ENCODE assay signal across 9 cellular contexts in genomic region chr9:119009253-119009652, GRCh38.
A peak's percentile ranks its signal among the peaks of the same experiment; 100 is the strongest.
DNase-seq lines count a peak whose midpoint lies in the region; FAIRE-seq and TF ChIP-seq lines count a peak whose summit lies in the region.
"Had no signal": no experiment of that assay in that cellular context is flagged by ENCODE, and none has a peak within 500 bp of the region (broad histone marks: within the 10 kb centered on the region; RNA-seq: fewer than 3 reads in every experiment).

No MANE protein-coding gene starts in this region.

- H3K9ac ChIP-seq in H1 (replicated peaks in 1 of 4; ENCODE audit: extremely low read depth in 1 of 4, low read depth in 3 of 4, low read length in 3 of 4): no peak overlapping the region
- H3K9ac ChIP-seq in trophoblast cell (ENCODE audit: low read length): no peak overlapping the region

- H3K14ac ChIP-seq in H1 (ENCODE audit: insufficient read length) (no peak overlapping the region), trophoblast cell (ENCODE audit: low read length) (no peak overlapping the region)

- no peak overlapping the region for H3K27ac ChIP-seq in H1 (ENCODE audit: low read depth, low read length)
- no peak overlapping the region for H3K27ac ChIP-seq in transverse colon
- no peak overlapping the region for H3K27ac ChIP-seq in trophoblast cell (ENCODE audit: low read depth, low read length)

- DNase-seq in EL (peak; percentile 53), NCI-H446 (lab: John Stamatoyannopoulos, UW) (peak; percentile 43 to 69), H1 (ENCODE audit: low read depth in 1 of 2, low spot score in 2 of 2) (no peak), pons (ENCODE audit: low spot score) (peak; percentile 15), DMS79 treated with DMSO at 0.1 percent for 48 hours (lab: John Stamatoyannopoulos, UW) (no peak), transverse colon (no peak), trophoblast cell (no peak)
- DNase-seq in stimulated activated CD4-positive, alpha-beta T cell treated with anti-CD3 and anti-CD28 coated beads, Interleukin-4, amount 100 ng/mL, for 24 hours: no peak
- DNase-seq: NCI-H526 treated with DMSO at 0.1 percent for 48 hours had no signal

- no peaks in the 10 kb centered on the region for H3K27me3 ChIP-seq in H1 (replicated peaks in 1 of 4; ENCODE audit: control insufficient read depth in 3 of 4, extremely low read depth in 1 of 4, insufficient read depth in 3 of 4, low read length in 3 of 4)
- H3K27me3 ChIP-seq in transverse colon: no peaks in the 10 kb centered on the region
- no peaks in the 10 kb centered on the region for H3K27me3 ChIP-seq in trophoblast cell (ENCODE audit: insufficient read depth, low read length)

- H2BK120ac ChIP-seq in H1 (replicated peaks; ENCODE audit: low read depth, low read length): no peak overlapping the region
- no peak overlapping the region for H2BK120ac ChIP-seq in trophoblast cell (ENCODE audit: insufficient read depth, low read length, poor library complexity)

- CTCF ChIA-PET in H1 (lab: Charles Lee; ENCODE audit: partially characterized antibody): no interaction called here

- H3K4me1 ChIP-seq in H1 (replicated peaks in 1 of 4; ENCODE audit: control insufficient read depth in 3 of 4, insufficient read depth in 4 of 4, low read length in 3 of 4) (0 out of 7 replicates have a peak, but pooled peaks cover 0 to 3% (median 0%) of the 10 kb centered on the region in 4 experiments), transverse colon (peaks cover 0 to 9% (median 0%) of the 10 kb centered on the region in 4 donors), trophoblast cell (ENCODE audit: control insufficient read depth in 1 of 2, insufficient read depth in 2 of 2, low read length in 2 of 2) (no peaks in the 10 kb centered on the region)

- no peaks in the 10 kb centered on the region for H4K20me1 ChIP-seq in H1 (replicated peaks in 1 of 2; ENCODE audit: control insufficient read depth in 1 of 2, insufficient read depth in 2 of 2, low read length in 2 of 2)

- H2BK20ac ChIP-seq in H1 (ENCODE audit: low read length): no peak overlapping the region

- no peak overlapping the region for H3K4me2 ChIP-seq in H1 (ENCODE audit: insufficient read depth in 1 of 2, low read depth in 2 of 2, low read length in 2 of 2)
- no peak overlapping the region for H3K4me2 ChIP-seq in trophoblast cell (ENCODE audit: low read length)

- H3K4me3 ChIP-seq in H1 (ENCODE audit: extremely low read depth in 1 of 4, insufficient read depth in 2 of 4, low read depth in 3 of 4, low read length in 4 of 4): no peak overlapping the region
- no peak overlapping the region for H3K4me3 ChIP-seq in transverse colon
- no peak overlapping the region for H3K4me3 ChIP-seq in trophoblast cell (ENCODE audit: low read depth, low read length)

- H4K91ac ChIP-seq in H1 (replicated peaks; ENCODE audit: insufficient read length, low read length) (no peak overlapping the region), trophoblast cell (ENCODE audit: low read depth, low read length) (no peak overlapping the region)

- in situ Hi-C loops in transverse colon (cut with MboI; ENCODE audit: low pct_ligation_motif_present in 1 of 4, low pct_unique_long_range_greater_than_20kb in 1 of 4, low sequenced_read_pairs in 3 of 4): no loop called here

- H3K4ac ChIP-seq in H1 (replicated peaks; ENCODE audit: insufficient read length, low read depth, low read length) (no peak overlapping the region), trophoblast cell (ENCODE audit: low read depth, low read length) (no peak overlapping the region)

- intact Hi-C loops in transverse colon (cut with DNase I; ENCODE audit: low total_unique reads): no loop called here

- TF ChIP-seq EP300 in H1 (IDR thresholded peaks at IDR 0.05; ENCODE audit: borderline replicate concordance in 1 of 2, low read depth in 2 of 2, low read length in 2 of 2) (no peak), transverse colon (IDR thresholded peaks at IDR 0.05; ENCODE audit: low read depth) (no peak)

- no peaks in the 10 kb centered on the region for H3K23me2 ChIP-seq in H1 (ENCODE audit: low read depth, low read length)

- no peak overlapping the region for H2AK5ac ChIP-seq in H1 (ENCODE audit: low read depth, low read length)
- no peak overlapping the region for H2AK5ac ChIP-seq in trophoblast cell (ENCODE audit: low read length)

- FAIRE-seq in H1 (lab: Jason Lieb, UNC): no peak

- H4K5ac ChIP-seq in H1 (ENCODE audit: insufficient read length, low read depth, low read length): no peak overlapping the region

- 63% methylated on average over 4 of the region's 4 CpGs; no CpG with 5 or more reads in 1 of the 2 experiments for WGBS in H1 (ENCODE audit: extremely low coverage in 1 of 2, insufficient coverage in 1 of 2, insufficient read length in 1 of 2, insufficient replicate concordance in 2 of 2, low coverage in 1 of 2, low lambda C conversion rate in 2 of 2, missing lambda C conversion rate in 1 of 2), 2 experiments
- 14 to 21% methylated on average over 2 to 4 of the region's 4 CpGs for WGBS in transverse colon (ENCODE audit: low coverage in 1 of 2), 2 donors
- no CpG with 5 or more reads among the region's 4 CpGs for WGBS in trophoblast cell (ENCODE audit: extremely low coverage, insufficient coverage, insufficient read length)

- H2BK12ac ChIP-seq in H1 (ENCODE audit: low read depth, low read length): no peak overlapping the region
- no peak overlapping the region for H2BK12ac ChIP-seq in trophoblast cell (ENCODE audit: low read length)

- H4K12ac ChIP-seq in trophoblast cell (ENCODE audit: low read depth, low read length): no peak overlapping the region

- no peaks in the 10 kb centered on the region for H3K36me3 ChIP-seq in H1 (ENCODE audit: control insufficient read depth in 2 of 4, insufficient read depth in 4 of 4, low read length in 3 of 4)
- H3K36me3 ChIP-seq in transverse colon: no peaks in the 10 kb centered on the region
- no peaks in the 10 kb centered on the region for H3K36me3 ChIP-seq in trophoblast cell (ENCODE audit: control insufficient read depth in 1 of 2, insufficient read depth in 2 of 2, low read length in 2 of 2)

- H2AFZ ChIP-seq in H1 (ENCODE audit: low read length) (peak overlapping the region; percentile 10; the same call in 1 of the 2 replicates), trophoblast cell (ENCODE audit: insufficient read depth, low read length, poor library complexity) (no peak overlapping the region)

- H2BK5ac ChIP-seq in H1 (ENCODE audit: low read depth, low read length): no peak overlapping the region
- no peak overlapping the region for H2BK5ac ChIP-seq in trophoblast cell (ENCODE audit: low read depth, low read length, poor library complexity)

- TF ChIP-seq CTCF in H1 (IDR thresholded peaks at IDR 0.05; ENCODE audit: control extremely low read depth in 1 of 3, insufficient read depth in 1 of 3, low read depth in 1 of 3, low read length in 3 of 3) (no peak), transverse colon (IDR thresholded peaks at IDR 0.05) (no peak)

- H2BK15ac ChIP-seq in H1 (ENCODE audit: low read length): no peak overlapping the region

- H3K18ac ChIP-seq in H1 (ENCODE audit: extremely low read depth, low read length) (no peak overlapping the region), trophoblast cell (ENCODE audit: low read length) (no peak overlapping the region)

- H3K79me1 ChIP-seq in H1 (ENCODE audit: low read depth, low read length): no peaks in the 10 kb centered on the region
- no peaks in the 10 kb centered on the region for H3K79me1 ChIP-seq in trophoblast cell (ENCODE audit: low read length)

- TF ChIP-seq RAD21 in H1 (IDR thresholded peaks at IDR 0.05 in 1 of 2, conservative IDR thresholded peaks at IDR 0.05 in 1 of 2; ENCODE audit: low read depth in 2 of 2, low read length in 2 of 2): no peak

- POLR2A ChIA-PET in H1 (lab: Charles Lee; ENCODE audit: partially characterized antibody): no interaction called here

- H4K8ac ChIP-seq in H1 (ENCODE audit: extremely low read depth, insufficient read depth, low read length) (no peak overlapping the region), trophoblast cell (ENCODE audit: low read depth, low read length) (no peak overlapping the region)

- H3K9me3 ChIP-seq in H1 (ENCODE audit: insufficient read depth in 2 of 2, low read depth in 1 of 2, low read length in 1 of 2) (no peaks in the 10 kb centered on the region), transverse colon (no peaks in the 10 kb centered on the region), trophoblast cell (ENCODE audit: insufficient read depth, low read depth, low read length) (no peaks in the 10 kb centered on the region)

- no peak for TF ChIP-seq POLR2A in H1 (IDR thresholded peaks at IDR 0.05; ENCODE audit: control extremely low read depth in 1 of 2, low read depth in 2 of 2, low read length in 2 of 2)
- TF ChIP-seq POLR2A in transverse colon (IDR thresholded peaks at IDR 0.05): no peak

- H3K23ac ChIP-seq in H1 (ENCODE audit: insufficient read length) (no peak overlapping the region), trophoblast cell (ENCODE audit: low read length) (no peak overlapping the region)

- H3K56ac ChIP-seq in H1 (replicated peaks; ENCODE audit: insufficient read length, low read depth, low read length): no peak overlapping the region

- no peaks in the 10 kb centered on the region for H3K79me2 ChIP-seq in H1 (ENCODE audit: control insufficient read depth in 1 of 2, insufficient read depth in 2 of 2, low read length in 2 of 2)
- H3K79me2 ChIP-seq in trophoblast cell (ENCODE audit: control insufficient read depth, insufficient read depth, low read length, poor library complexity): no peaks in the 10 kb centered on the region

TF ChIP-seq in H1, 55 proteins besides CTCF, POLR2A, EP300 and RAD21 (continues in another document):
- no peak for TF ChIP-seq KDM4A (IDR thresholded peaks at IDR 0.05; ENCODE audit: low read depth, low read length, severe bottlenecking)
- no peak for TF ChIP-seq HDAC6 (IDR thresholded peaks at IDR 0.05; ENCODE audit: low read depth, low read length)
- TF ChIP-seq NANOG (IDR thresholded peaks at IDR 0.05; ENCODE audit: insufficient read depth, low read depth, low read length, poor library complexity, severe bottlenecking): no peak
- TF ChIP-seq RBBP5 (IDR thresholded peaks at IDR 0.05; ENCODE audit: borderline replicate concordance, low read depth, low read length): no peak
- no peak for TF ChIP-seq RFX5 (IDR thresholded peaks at IDR 0.05; ENCODE audit: borderline replicate concordance, low read depth, low read length)
- TF ChIP-seq SP2 (IDR thresholded peaks at IDR 0.05; ENCODE audit: low read length): no peak
- no peak for TF ChIP-seq GTF2F1 (IDR thresholded peaks at IDR 0.05; ENCODE audit: borderline replicate concordance, low read depth, low read length)
- no peak for TF ChIP-seq CTBP2 (IDR thresholded peaks at IDR 0.05; ENCODE audit: borderline replicate concordance, insufficient read depth, insufficient read length, low read length)
- no peak for TF ChIP-seq ASH2L (IDR thresholded peaks at IDR 0.05; ENCODE audit: low read length)
- no peak for TF ChIP-seq SAP30 (IDR thresholded peaks at IDR 0.05; ENCODE audit: insufficient read depth, insufficient replicate concordance, low read length)

Comparison
In these comparisons a context has a peak if more than half of its experiments do, and no peak if none do; other contexts are left out.
1. DNase-seq: peak in EL (single experiment), NCI-H446 (2 of 2) and pons (single experiment); none in H1 (0 of 2), DMS79 treated with DMSO at 0.1 percent for 48 hours (single experiment), transverse colon (single experiment), stimulated activated CD4-positive, alpha-beta T cell treated with anti-CD3 and anti-CD28 coated beads, Interleukin-4, amount 100 ng/mL, for 24 hours (single experiment) and trophoblast cell (0 of 2).